ENCODE assay signal across 33 cellular contexts in genomic region chr20:22243063-22243462, GRCh38.
"Had no signal": no experiment of that assay in that cellular context is flagged by ENCODE, and none has a peak within 500 bp of the region (broad histone marks: within the 10 kb centered on the region; RNA-seq: fewer than 3 reads in every experiment).

No MANE protein-coding gene starts in this region.

- H3K9ac ChIP-seq: SK-N-SH had no signal

- H3K4me2 ChIP-seq: PC-9, SK-N-SH had no signal

- ATAC-seq: Panc1 had no signal

- H3K36me3 ChIP-seq: MG63, SJSA1 had no signal

- DNase-seq: Kasumi-1, KBM-7, MG63, NCI-H1048, NCI-H1092 treated with DMSO at 0.1 percent for 48 hours, NCI-H1105 treated with DMSO at 0.1 percent for 48 hours, NCI-H1417, NCI-H1436, NCI-H146, NCI-H1694, NCI-H187, NCI-H1930, NCI-H2029 treated with DMSO at 0.1 percent for 48 hours, NCI-H2081 treated with DMSO at 0.1 percent for 48 hours, NCI-H2107, NCI-H2171, NCI-H226, NCI-H446 treated with DMSO at 0.1 percent for 48 hours, NCI-H510A, NCI-H524, NCI-H526, NCI-H69, NCI-H748 treated with DMSO at 0.1 percent for 48 hours, NCI-H82, PC-9, Right ventricle myocardium superior, SHP77 treated with DMSO at 0.1 percent for 48 hours, SK-N-SH, SW 1271 had no signal

- H3K9me3 ChIP-seq: MG63, SJSA1, SK-N-SH had no signal

- H3K4me1 ChIP-seq: SJSA1 had no signal

- H3K27me3 ChIP-seq: MG63, SJSA1 had no signal

- H3K27ac ChIP-seq: PC-9, RWPE1, SJSA1 had no signal

- H2AFZ ChIP-seq: PC-9 had no signal

- H3K4me3 ChIP-seq: MG63, PC-9, SJSA1 had no signal

- FAIRE-seq: RCC 7860 had no signal
